In the genomic region with DNA sequence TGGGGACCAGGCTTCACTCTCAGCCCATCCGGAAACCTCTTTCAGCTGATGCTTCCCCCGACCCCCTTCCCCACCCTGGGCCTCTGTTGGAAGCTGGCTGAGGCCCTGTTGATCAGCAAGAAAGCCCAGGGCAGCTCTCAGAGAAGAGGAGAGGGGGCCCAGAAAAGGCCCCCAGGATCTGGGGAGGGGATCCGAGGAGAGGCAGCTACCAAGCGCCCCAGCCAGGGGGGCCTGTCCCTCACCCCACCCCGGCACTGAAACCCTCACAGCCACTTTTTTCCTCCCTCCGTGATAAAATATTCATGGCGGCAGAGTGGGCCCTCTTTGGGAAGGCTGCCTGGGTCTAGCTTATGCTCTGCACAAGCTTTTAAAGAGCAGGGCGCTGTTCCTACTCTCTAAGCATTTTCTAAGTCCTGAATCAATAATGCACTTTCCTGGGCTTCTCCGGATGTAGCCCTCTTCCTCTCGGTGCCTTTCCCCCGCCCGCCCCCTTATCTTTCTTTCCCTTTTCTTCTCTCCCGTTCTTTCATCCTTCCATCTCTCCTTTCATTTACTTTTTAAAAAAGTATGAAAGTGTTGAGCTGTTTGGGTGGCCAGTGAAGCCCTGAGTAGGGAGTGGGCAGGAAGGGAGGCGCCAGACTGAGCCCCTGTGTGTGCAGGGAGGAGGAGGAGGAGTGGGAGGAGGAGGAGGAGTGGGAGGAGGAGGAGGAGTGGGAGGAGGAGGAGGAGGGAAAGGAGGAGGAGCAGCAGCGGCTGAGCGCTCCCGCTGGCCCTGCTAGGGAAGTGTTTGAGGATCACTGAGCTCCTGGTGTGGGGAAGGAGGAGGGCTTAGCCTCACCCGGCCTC, we compare ENCODE assay signal across 12 cellular contexts. TPM values are rescaled to one million over a fixed set of nuclear protein-coding genes. Genes with fewer than 3 reads are reported as not detected.
DNase-seq lines count a peak whose midpoint lies in the region.
"Had no signal": no experiment of that assay in that cellular context is flagged by ENCODE, and none has a peak within 500 bp of the region (broad histone marks: within the 10 kb centered on the region; RNA-seq: fewer than 3 reads in every experiment).

No MANE protein-coding gene starts in this region.

- peak overlapping the region; percentile 60 for H3K27ac ChIP-seq in cingulate gyrus (ENCODE audit: low read depth, low read length)
- H3K27ac ChIP-seq in mesodermal cell (ENCODE audit: low read depth, low read length, severe bottlenecking), result peak overlapping the region; percentile 79
- H3K27ac ChIP-seq: epithelial cell of prostate had no signal

- no peak overlapping the region for H3K4me3 ChIP-seq in mesodermal cell (ENCODE audit: extremely low read depth, insufficient read depth, low read length, poor library complexity, severe bottlenecking)

- no peaks in the 10 kb centered on the region for H3K9me3 ChIP-seq in mesodermal cell (ENCODE audit: control insufficient read depth, low read length)

- H3K4me1 ChIP-seq in mesodermal cell (ENCODE audit: control insufficient read depth, insufficient read depth, low read length, poor library complexity, severe bottlenecking), result peaks cover 12% of the 10 kb centered on the region

- DNase-seq in Ammon's horn (ENCODE audit: low spot score) (peak; percentile 64), Kasumi-1 (lab: John Stamatoyannopoulos, UW) (peak; percentile 20 to 30), DMS53 treated with DMSO at 0.1 percent for 48 hours (lab: John Stamatoyannopoulos, UW; ENCODE audit: unreplicated experiment) (no peak), GM19240 (ENCODE audit: insufficient read length, low spot score) (no peak), EL (no peak), NCI-H146 treated with DMSO at 0.1 percent for 48 hours (lab: John Stamatoyannopoulos, UW; ENCODE audit: unreplicated experiment) (no peak)
- DNase-seq: activated B cell treated with CpG ODN at 0.5 μM for 24 hours; activated CD8-positive, alpha-beta memory T cell treated with anti-CD3 and anti-CD28 coated beads for 24 hours; NCI-H187 treated with DMSO at 0.1 percent for 48 hours had no signal

- H3K36me3 ChIP-seq in mesodermal cell (ENCODE audit: control insufficient read depth, insufficient read depth, low read length), result no peaks in the 10 kb centered on the region

- 15 to 27% methylated on average over 8 to 9 of the region's 18 CpGs for WGBS in mesodermal cell (ENCODE audit: insufficient coverage in 2 of 2), 2 experiments

RNA-seq across cellular contexts. Expression of a gene that starts 23.5 kb away (rescaled TPM):
- polyA plus RNA-seq in mesodermal cell (2013, experiment 1 of 2), result 1.1 TPM
- polyA plus RNA-seq in mesodermal cell (2013, experiment 2 of 2), result 0.46 TPM

Comparison
In these comparisons a context has a peak if more than half of its experiments do, and no peak if none do; other contexts are left out.
1. DNase-seq: peak in Ammon's horn (single experiment) and Kasumi-1 (2 of 2); none in DMS53 treated with DMSO at 0.1 percent for 48 hours (single experiment), GM19240 (single experiment), EL (single experiment) and NCI-H146 treated with DMSO at 0.1 percent for 48 hours (single experiment).